1 cellular context compared by ENCODE assay signal in the genomic region with DNA sequence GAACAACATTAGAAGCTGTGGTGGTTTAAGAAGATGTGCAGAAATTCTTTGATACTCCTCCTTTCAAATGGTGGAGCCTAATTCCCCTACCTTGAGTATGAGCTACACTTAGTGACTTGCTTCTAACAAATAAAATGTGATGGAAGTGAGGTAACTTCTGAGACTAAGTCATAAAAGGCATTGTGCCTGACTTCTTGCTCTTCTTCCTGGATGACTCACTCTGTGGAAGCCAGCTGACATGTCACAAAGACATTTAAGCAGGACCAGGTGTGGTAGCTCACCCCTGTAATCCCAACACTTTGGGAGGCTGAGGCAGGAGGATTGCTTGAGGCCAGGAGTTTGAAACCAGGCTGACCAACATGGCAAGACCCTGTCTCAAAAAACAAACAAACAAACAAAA.
TF ChIP-seq lines count a peak whose summit lies in the region.

No MANE protein-coding gene starts in this region.

TF ChIP-seq in endothelial cell of umbilical vein, 7 proteins besides CTCF, POLR2A, EP300 and RAD21:
- TF ChIP-seq, protein P1, sequence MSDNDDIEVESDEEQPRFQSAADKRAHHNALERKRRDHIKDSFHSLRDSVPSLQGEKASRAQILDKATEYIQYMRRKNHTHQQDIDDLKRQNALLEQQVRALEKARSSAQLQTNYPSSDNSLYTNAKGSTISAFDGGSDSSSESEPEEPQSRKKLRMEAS (IDR thresholded peaks at IDR 0.05; ENCODE audit: insufficient read depth, insufficient read length), result no peak
- TF ChIP-seq JUN (IDR thresholded peaks at IDR 0.05; ENCODE audit: borderline replicate concordance, insufficient read depth, insufficient read length, low read depth), result peak; percentile 39
- no peak for TF ChIP-seq FOS (IDR thresholded peaks at IDR 0.05; ENCODE audit: borderline replicate concordance, insufficient read depth, low read length)
- TF ChIP-seq MYC (IDR thresholded peaks at IDR 0.05; ENCODE audit: low read depth, low read length), result no peak
- no peak for TF ChIP-seq EZH2 (IDR thresholded peaks at IDR 0.05; ENCODE audit: borderline replicate concordance, low read depth, low read length, severe bottlenecking)
TF ChIP-seq in endothelial cell of umbilical vein: peak in this region for 1.
